15 cellular contexts compared by ENCODE assay signal in the genomic region with DNA sequence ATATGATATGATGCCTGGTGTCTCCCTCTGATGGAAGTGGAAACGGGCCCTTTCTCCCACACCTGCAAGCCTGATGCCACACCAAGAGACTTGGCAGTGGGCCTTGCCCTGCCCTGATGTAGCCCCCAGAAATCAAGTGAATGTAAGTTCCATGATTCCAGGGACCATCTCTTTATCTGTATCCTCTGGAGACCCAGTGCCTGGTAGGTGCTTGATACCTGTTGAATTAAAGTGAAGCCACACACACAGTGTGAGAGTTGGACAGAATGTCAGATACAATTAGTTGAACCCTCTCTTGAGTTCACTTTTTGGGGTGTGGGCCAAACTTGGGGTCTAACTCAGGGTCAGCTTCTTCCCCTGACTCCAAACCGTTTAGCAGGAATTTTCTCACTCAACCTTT. TPM values are rescaled to one million over a fixed set of nuclear protein-coding genes. Genes with fewer than 3 reads are reported as not detected.
DNase-seq lines count a peak whose midpoint lies in the region; ATAC-seq and TF ChIP-seq lines count a peak whose summit lies in the region.
"Had no signal": no experiment of that assay in that cellular context is flagged by ENCODE, and none has a peak within 500 bp of the region (broad histone marks: within the 10 kb centered on the region; RNA-seq: fewer than 3 reads in every experiment).

No MANE protein-coding gene starts in this region.

- POLR2A ChIA-PET in CD4-positive, alpha-beta T cell (lab: Charles Lee), result interaction anchor here (0.6 to 2.2 kb wide), 4 partner anchors 10 to 83 kb away, joined by 3 to 10 read pairs (median 5); partner anchors contain the start of gene RPLP0
- POLR2A ChIA-PET in T-cell (lab: Charles Lee), result interaction anchor here (0.5 to 1.7 kb wide), 2 partner anchors 80 to 435 kb away, joined by 3 to 21 read pairs; partner anchors contain the start of gene RPLP0 (in 1 of the 2)

- H3K9me3 ChIP-seq in CD4-positive, alpha-beta T cell (ENCODE audit: control insufficient read depth, low read length), result no peaks in the 10 kb centered on the region
- no peaks in the 10 kb centered on the region for H3K9me3 ChIP-seq in DOHH2 (ENCODE audit: control insufficient read depth, insufficient read depth, low read length)
- H3K9me3 ChIP-seq: left lung, tibial artery had no signal

- peak overlapping the region; percentile 52 for H3K4me3 Mint-ChIP-seq in CD4-positive, alpha-beta T cell
- H3K4me3 Mint-ChIP-seq in T-cell, result peak overlapping the region in 2 of 3 donors; percentile 13 to 22
- H3K4me3 Mint-ChIP-seq in dendritic cell treated with granulocyte-macrophage colony-stimulating factor and Interleukin-4, amounts not matched to agents 40 ng/mL and 50 ng/mL, for 4 days, result no peak overlapping the region

- no peak for ATAC-seq in CD4-positive, alpha-beta T cell (ENCODE audit: poor library complexity)
- ATAC-seq in T-cell (replicated peaks in 1 of 4) (no peak), HG03520 (IDR thresholded peaks at IDR 0.05; ENCODE audit: unreplicated experiment) (no peak)
- ATAC-seq: K562, left lung had no signal

- peaks cover 5% of the 10 kb centered on the region for H3K36me3 Mint-ChIP-seq in CD4-positive, alpha-beta T cell (ENCODE audit: low read depth)
- H3K36me3 Mint-ChIP-seq in T-cell, result peaks cover 3% of the 10 kb centered on the region
- peaks cover 19% of the 10 kb centered on the region for H3K36me3 Mint-ChIP-seq in dendritic cell treated with granulocyte-macrophage colony-stimulating factor and Interleukin-4, amounts not matched to agents 40 ng/mL and 50 ng/mL, for 4 days (ENCODE audit: low read depth)

- no peaks in the 10 kb centered on the region for H3K9me3 Mint-ChIP-seq in CD4-positive, alpha-beta T cell
- H3K9me3 Mint-ChIP-seq in T-cell, result no peaks in the 10 kb centered on the region
- no peaks in the 10 kb centered on the region for H3K9me3 Mint-ChIP-seq in dendritic cell treated with granulocyte-macrophage colony-stimulating factor and Interleukin-4, amounts not matched to agents 40 ng/mL and 50 ng/mL, for 4 days

- no peaks in the 10 kb centered on the region for H3K27me3 ChIP-seq in CD4-positive, alpha-beta T cell (ENCODE audit: control insufficient read depth, insufficient read depth, low read length)
- H3K27me3 ChIP-seq in DOHH2 (ENCODE audit: control insufficient read depth, low read length), result no peaks in the 10 kb centered on the region
- H3K27me3 ChIP-seq: left lung, tibial artery had no signal

- H4K20me1 ChIP-seq in DOHH2 (ENCODE audit: control insufficient read depth, insufficient read depth, low read depth, low read length), result 0 out of 2 replicates have a peak, but pooled peaks cover 13% of the 10 kb centered on the region

- H3K4me2 ChIP-seq in DOHH2 (ENCODE audit: low read length), result peak overlapping the region; percentile 35

- H3K4me1 Mint-ChIP-seq in CD4-positive, alpha-beta T cell (ENCODE audit: low read depth), result peaks cover 66% of the 10 kb centered on the region
- H3K4me1 Mint-ChIP-seq in T-cell, result peaks cover 60 to 69% (median 65%) of the 10 kb centered on the region in 3 donors
- H3K4me1 Mint-ChIP-seq in dendritic cell treated with granulocyte-macrophage colony-stimulating factor and Interleukin-4, amounts not matched to agents 40 ng/mL and 50 ng/mL, for 4 days (ENCODE audit: low read depth), result peaks cover 72% of the 10 kb centered on the region

- H3K27ac Mint-ChIP-seq in CD4-positive, alpha-beta T cell, result peak overlapping the region; percentile 77
- H3K27ac Mint-ChIP-seq in T-cell, result peak overlapping the region; percentile 84 to 85
- peak overlapping the region; percentile 74 for H3K27ac Mint-ChIP-seq in dendritic cell treated with granulocyte-macrophage colony-stimulating factor and Interleukin-4, amounts not matched to agents 40 ng/mL and 50 ng/mL, for 4 days

- intact Hi-C loops in CD4-positive, alpha-beta T cell (cut with DNase I, micrococcal nuclease), result no loop called here
- intact Hi-C loops in dendritic cell treated with granulocyte-macrophage colony-stimulating factor and Interleukin-4, amounts not matched to agents 40 ng/mL and 50 ng/mL, for 4 days (cut with micrococcal nuclease), result no loop called here
- intact Hi-C loops in posterior vena cava (cut with DNase I), result no loop called here

- DNase-seq in CD4-positive, alpha-beta T cell, result no peak
- DNase-seq in T-cell (no peak), posterior vena cava (ENCODE audit: low spot score) (no peak), GM20000 (ENCODE audit: low spot score) (no peak), CD1c-positive myeloid dendritic cell (ENCODE audit: extremely low spot score) (no peak)
- DNase-seq: activated CD4-positive, CD25-positive, alpha-beta regulatory T cell; left lung; NCI-H1092; NCI-H748 treated with DMSO at 0.1 percent for 48 hours; stimulated activated CD4-positive, alpha-beta T cell treated with anti-CD3 and anti-CD28 coated beads, Interleukin-4, amount 100 ng/mL, for 4 hours; tibial artery had no signal

- CTCF ChIA-PET in CD4-positive, alpha-beta T cell (lab: Charles Lee), result interaction anchor here (1.0 to 2.0 kb wide), 3 partner anchors 9 to 133 kb away, joined by 3 to 7 read pairs (median 5); partner anchors contain the start of gene BICDL1
- CTCF ChIA-PET in T-cell (lab: Charles Lee), result no interaction called here

- peaks cover 34% of the 10 kb centered on the region for H3K36me3 ChIP-seq in DOHH2 (ENCODE audit: control insufficient read depth, low read length)

- peaks cover 14% of the 10 kb centered on the region for H3F3A ChIP-seq in DOHH2 (ENCODE audit: control insufficient read depth, insufficient read depth)

- no peaks in the 10 kb centered on the region for H3K27me3 Mint-ChIP-seq in CD4-positive, alpha-beta T cell
- no peaks in the 10 kb centered on the region for H3K27me3 Mint-ChIP-seq in T-cell
- H3K27me3 Mint-ChIP-seq in dendritic cell treated with granulocyte-macrophage colony-stimulating factor and Interleukin-4, amounts not matched to agents 40 ng/mL and 50 ng/mL, for 4 days, result no peaks in the 10 kb centered on the region

- no peak overlapping the region for H3K4me3 ChIP-seq in DOHH2 (ENCODE audit: low read length)
- H3K4me3 ChIP-seq: K562, left lung, tibial artery had no signal

- no peaks in the 10 kb centered on the region for H3K9me2 ChIP-seq in DOHH2 (replicated peaks; ENCODE audit: control insufficient read depth, low read length)

- no peak for TF ChIP-seq CTCF in CD4-positive, alpha-beta T cell (IDR thresholded peaks at IDR 0.05)
- TF ChIP-seq CTCF in DOHH2 (IDR thresholded peaks at IDR 0.05; ENCODE audit: low read depth, low read length, poor library complexity, severe bottlenecking), result no peak
- TF ChIP-seq CTCF in GM20000 (IDR thresholded peaks at IDR 0.05; ENCODE audit: extremely low read depth, missing control alignments), result no peak

- no peak overlapping the region for H3K27ac ChIP-seq in CD4-positive, alpha-beta T cell (ENCODE audit: low read depth, low read length)
- H3K27ac ChIP-seq in DOHH2 (ENCODE audit: low read depth, low read length), result no peak overlapping the region
- H3K27ac ChIP-seq: left lung, tibial artery had no signal

- H3K79me2 ChIP-seq in DOHH2 (ENCODE audit: control insufficient read depth, low read length), result peaks cover 28% of the 10 kb centered on the region

- peaks cover 45% of the 10 kb centered on the region for H3K4me1 ChIP-seq in DOHH2 (ENCODE audit: control insufficient read depth, low read length)

RNA-seq across cellular contexts. Expression of gene RAB35, which starts 4.8 kb away (rescaled TPM):
- total RNA-seq in CD4-positive, alpha-beta T cell, result 10 to 100 TPM; 49.7 to 53.8 TPM
- total RNA-seq in T-cell, result 10 to 100 TPM; 34.0 to 76.5 (median 60.6) TPM
- total RNA-seq in posterior vena cava, result 10 to 100 TPM; 47.4 to 55.9 TPM
